20 cellular contexts compared by ENCODE assay signal in the genomic region with DNA sequence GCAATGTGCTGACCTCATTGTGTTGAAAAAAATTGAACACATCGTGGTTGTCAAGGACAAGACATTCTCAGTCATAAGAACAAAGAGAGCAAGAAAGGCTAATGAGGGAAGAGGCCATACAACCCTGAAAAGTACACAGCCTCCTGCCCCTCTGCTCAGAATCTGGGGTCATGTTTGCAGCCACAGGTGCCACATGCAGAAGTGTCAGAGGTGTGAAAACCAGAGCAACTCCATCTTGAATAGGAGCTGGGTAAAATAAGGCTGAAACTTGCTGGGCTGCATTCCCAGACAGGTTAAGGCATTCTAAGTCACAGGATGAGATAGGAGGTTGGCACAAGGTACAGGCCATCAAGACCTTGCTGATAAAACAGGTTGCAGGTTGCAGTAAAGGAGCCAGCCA.
DNase-seq lines count a peak whose midpoint lies in the region; ATAC-seq and TF ChIP-seq lines count a peak whose summit lies in the region.
"Had no signal": no experiment of that assay in that cellular context is flagged by ENCODE, and none has a peak within 500 bp of the region (broad histone marks: within the 10 kb centered on the region; RNA-seq: fewer than 3 reads in every experiment).

No MANE protein-coding gene starts in this region.

- dilution Hi-C loops in mammary epithelial cell (cut with HindIII; ENCODE audit: low sequenced_read_pairs) = no loop called here

- intact Hi-C loops in PC-3 (cut with micrococcal nuclease) (no loop called here), mammary epithelial cell (cut with micrococcal nuclease) (loop anchor here (1.0 to 10.0 kb wide), 3 partner anchors 28 to 422 kb away; a partner anchor contains a TSS), Right ventricle myocardium inferior (cut with DNase I) (no loop called here), heart left ventricle (cut with DNase I) (no loop called here), cardiac septum (cut with DNase I) (no loop called here)

- in situ Hi-C loops in mammary epithelial cell (cut with MboI; ENCODE audit: low sequenced_read_pairs in 2 of 2) = loop anchor here in 1 of 2 donors (5.0 kb wide), 1 partner anchor 50 kb away; no protein-coding TSS in a partner anchor

- POLR2A ChIA-PET in PC-3 (lab: Charles Lee; ENCODE audit: unreplicated experiment) = no interaction called here

- no peaks in the 10 kb centered on the region for H3K36me3 ChIP-seq in BLaER1 treated with 17β-estradiol and CSF1 and Interleukin-3, amounts not matched to agents 10 nM and 100 nM
- no peaks in the 10 kb centered on the region for H3K36me3 ChIP-seq in PC-3 (ENCODE audit: low read depth, low read length)
- no peaks in the 10 kb centered on the region for H3K36me3 ChIP-seq in mammary epithelial cell (ENCODE audit: insufficient read depth, low read length)
- H3K36me3 ChIP-seq in osteoblast (ENCODE audit: insufficient read depth, low read length) = no peaks in the 10 kb centered on the region
- no peaks in the 10 kb centered on the region for H3K36me3 ChIP-seq in heart left ventricle
- H3K36me3 ChIP-seq: MG63, ovary, thoracic aorta had no signal

- DNase-seq in PC-3 (no peak), mammary epithelial cell (no peak), osteoblast (ENCODE audit: insufficient read length, low spot score, missing footprints) (no peak), Right ventricle myocardium inferior (ENCODE audit: missing footprints) (no peak), activated gamma-delta T cell (lab: John Stamatoyannopoulos, UW) (no peak), heart left ventricle (no peak), cardiac septum (ENCODE audit: low spot score) (no peak)
- DNase-seq: aorta; Calu3; left colon; MG63; NCI-H524; ovary; right cardiac atrium; stimulated activated naive CD4-positive, alpha-beta T cell treated with Interleukin-2 at 50 U/mL for 16 hours had no signal

- H3K79me2 ChIP-seq in PC-3 (ENCODE audit: low read length) = no peaks in the 10 kb centered on the region
- H3K79me2 ChIP-seq in mammary epithelial cell (ENCODE audit: insufficient read depth, low read length) = peaks cover 2% of the 10 kb centered on the region
- H3K79me2 ChIP-seq in osteoblast (ENCODE audit: insufficient read depth, low read length) = no peaks in the 10 kb centered on the region

- no peaks in the 10 kb centered on the region for H3K27me3 ChIP-seq in BLaER1 treated with 17β-estradiol and CSF1 and Interleukin-3, amounts not matched to agents 10 nM and 100 nM
- H3K27me3 ChIP-seq in PC-3 (ENCODE audit: low read length) (no peaks in the 10 kb centered on the region), mammary epithelial cell (ENCODE audit: insufficient read depth, low read length) (no peaks in the 10 kb centered on the region), osteoblast (ENCODE audit: insufficient read depth, low read length) (no peaks in the 10 kb centered on the region), heart left ventricle (peaks cover 0 to 7% (median 0%) of the 10 kb centered on the region in 9 donors)
- H3K27me3 ChIP-seq: MG63, ovary had no signal

- TF ChIP-seq CTCF in PC-3 (conservative IDR thresholded peaks at IDR 0.05; ENCODE audit: low read depth, low read length) (no peak), mammary epithelial cell (conservative IDR thresholded peaks at IDR 0.05 in 1 of 2, IDR thresholded peaks at IDR 0.05 in 1 of 2; ENCODE audit: extremely low read depth in 1 of 2, insufficient read depth in 1 of 2, low read depth in 1 of 2, low read length in 2 of 2) (no peak), osteoblast (IDR thresholded peaks at IDR 0.05; ENCODE audit: extremely low read depth, low read depth, low read length) (no peak), heart left ventricle (IDR thresholded peaks at IDR 0.05) (no peak)

- H3F3A ChIP-seq in PC-3 (ENCODE audit: low read length, unreplicated experiment) = peaks cover 14% of the 10 kb centered on the region

- CTCF ChIA-PET in PC-3 (lab: Charles Lee) = no interaction called here
- CTCF ChIA-PET in mammary epithelial cell (lab: Charles Lee; ENCODE audit: low non-redundant PET) = no interaction called here

- no peaks in the 10 kb centered on the region for H3K9me3 ChIP-seq in BLaER1 treated with 17β-estradiol and CSF1 and Interleukin-3, amounts not matched to agents 10 nM and 100 nM (replicated peaks in 1 of 11)
- no peaks in the 10 kb centered on the region for H3K9me3 ChIP-seq in PC-3 (ENCODE audit: low read length)
- no peaks in the 10 kb centered on the region for H3K9me3 ChIP-seq in mammary epithelial cell (replicated peaks; ENCODE audit: insufficient read depth, low read length)
- H3K9me3 ChIP-seq in osteoblast (ENCODE audit: low read depth, low read length) = no peaks in the 10 kb centered on the region
- no peaks in the 10 kb centered on the region for H3K9me3 ChIP-seq in heart left ventricle
- H3K9me3 ChIP-seq: MG63, ovary, thoracic aorta had no signal

- no peaks in the 10 kb centered on the region for H3K9me2 ChIP-seq in PC-3 (replicated peaks; ENCODE audit: low read length)

- BruUV-seq in PC-3 (replicated peaks; lab: Mats Ljungman, UMichigan) = no TSS peak
- BruUV-seq in mammary epithelial cell (replicated peaks; lab: Mats Ljungman, UMichigan) = no TSS peak

- TF ChIP-seq POLR2A in heart left ventricle (IDR thresholded peaks at IDR 0.05) = no peak

- no peaks in the 10 kb centered on the region for H4K20me1 ChIP-seq in BLaER1 treated with 17β-estradiol and CSF1 and Interleukin-3, amounts not matched to agents 10 nM and 100 nM
- H4K20me1 ChIP-seq in PC-3 (ENCODE audit: low read length) (no peaks in the 10 kb centered on the region), mammary epithelial cell (ENCODE audit: insufficient read depth, low read length) (no peaks in the 10 kb centered on the region), osteoblast (ENCODE audit: insufficient read depth, low read length) (no peaks in the 10 kb centered on the region)

- WGBS in mammary epithelial cell (ENCODE audit: low coverage, missing lambda C conversion rate) = 18% methylated on average over 1 of the region's 1 CpG
- WGBS in heart left ventricle, 4 donors = 62 to 71% (median 65%) methylated on average over 1 of the region's 1 CpG

- H2AFZ ChIP-seq in PC-3 (ENCODE audit: low read length) (0 out of 2 replicates have a peak overlapping the region, but pooled peaks have one; percentile 29), mammary epithelial cell (ENCODE audit: low read depth, low read length) (no peak overlapping the region), osteoblast (ENCODE audit: low read length) (peak overlapping the region; percentile 90)

- peak overlapping the region; percentile 32 to 68 (median 59) for H3K4me2 ChIP-seq in BLaER1 treated with 17β-estradiol and CSF1 and Interleukin-3, amounts not matched to agents 10 nM and 100 nM
- H3K4me2 ChIP-seq in PC-3 (ENCODE audit: low read length) (peak overlapping the region; percentile 68), mammary epithelial cell (ENCODE audit: insufficient read depth, low read depth, low read length) (peak overlapping the region; percentile 90), osteoblast (ENCODE audit: insufficient read depth, low read length) (no peak overlapping the region)

- peak overlapping the region in 2 of 11 experiments; percentile 19 to 23; a peak in 1 of 22 replicates for H3K27ac ChIP-seq in BLaER1 treated with 17β-estradiol and CSF1 and Interleukin-3, amounts not matched to agents 10 nM and 100 nM
- peak overlapping the region; percentile 65 for H3K27ac ChIP-seq in PC-3 (ENCODE audit: low read length)
- peak overlapping the region; percentile 98 for H3K27ac ChIP-seq in mammary epithelial cell (ENCODE audit: insufficient read depth, low read depth, low read length)
- no peak overlapping the region for H3K27ac ChIP-seq in osteoblast (ENCODE audit: low read depth, low read length)
- no peak overlapping the region for H3K27ac ChIP-seq in heart left ventricle
- H3K27ac ChIP-seq: C4-2B, ovary, thoracic aorta, VCaP had no signal

- no peak overlapping the region for H3K4me3 ChIP-seq in BLaER1 treated with 17β-estradiol and CSF1 and Interleukin-3, amounts not matched to agents 10 nM and 100 nM
- H3K4me3 ChIP-seq in PC-3 (ENCODE audit: low read length) (no peak overlapping the region), mammary epithelial cell (replicated peaks in 1 of 3; ENCODE audit: insufficient read depth in 1 of 3, low read depth in 2 of 3, low read length in 3 of 3) (no peak overlapping the region), osteoblast (ENCODE audit: insufficient read depth, low read length) (no peak overlapping the region), heart left ventricle (no peak overlapping the region)
- H3K4me3 ChIP-seq: MG63, ovary, thoracic aorta had no signal

- H3K4me1 ChIP-seq in BLaER1 treated with 17β-estradiol and CSF1 and Interleukin-3, amounts not matched to agents 10 nM and 100 nM = peaks cover 22 to 65% (median 30%) of the 10 kb centered on the region in 10 experiments
- H3K4me1 ChIP-seq in PC-3 (ENCODE audit: insufficient read depth, low read length) = peaks cover 56% of the 10 kb centered on the region
- peaks cover 68% of the 10 kb centered on the region for H3K4me1 ChIP-seq in mammary epithelial cell (ENCODE audit: insufficient read depth, low read length)
- H3K4me1 ChIP-seq in osteoblast (ENCODE audit: insufficient read depth, low read length) = peaks cover 10% of the 10 kb centered on the region
- H3K4me1 ChIP-seq in heart left ventricle = no peaks in the 10 kb centered on the region

- ATAC-seq in PC-3 (no peak), Right ventricle myocardium inferior (no peak), heart left ventricle (no peak)
- ATAC-seq: left colon; natural killer cell treated with Interleukin-12 subunit alpha and Interleukin-12 subunit beta and Interleukin-15 and Interleukin-18, amount 100 ng/mL, for 72 hours; right cardiac atrium had no signal

- no peak overlapping the region for H3K9ac ChIP-seq in BLaER1 treated with 17β-estradiol and CSF1 and Interleukin-3, amounts not matched to agents 10 nM and 100 nM
- H3K9ac ChIP-seq in PC-3 (ENCODE audit: low read length) = no peak overlapping the region
- no peak overlapping the region for H3K9ac ChIP-seq in mammary epithelial cell (ENCODE audit: insufficient read depth, low read length)

Comparison
In these comparisons a context has a peak if more than half of its experiments do, and no peak if none do; other contexts are left out.
1. H3K27ac ChIP-seq: peak in PC-3 (single experiment) and mammary epithelial cell (single experiment); none in osteoblast (single experiment) and heart left ventricle (0 of 12).